23 cellular contexts compared by ENCODE assay signal in the genomic region with DNA sequence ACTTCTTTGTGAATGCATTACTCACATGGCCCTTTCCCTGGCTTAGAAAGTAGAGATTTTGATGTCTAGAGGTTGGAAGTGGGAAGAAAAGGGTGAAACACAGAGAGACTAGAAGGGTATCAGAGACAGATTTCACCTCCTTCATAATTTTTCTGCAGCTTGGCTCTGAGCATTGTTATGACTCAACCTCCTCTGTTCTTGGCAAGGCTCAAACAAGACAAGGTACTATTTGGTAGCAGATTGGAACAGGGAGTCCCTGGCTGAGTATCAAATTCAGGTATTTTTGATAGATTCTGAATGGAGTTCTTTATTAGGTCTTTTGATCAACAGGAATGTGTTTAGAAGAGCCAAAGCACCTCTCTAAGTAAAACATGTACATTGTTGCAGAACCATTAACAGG.
"Had no signal": no experiment of that assay in that cellular context is flagged by ENCODE, and none has a peak within 500 bp of the region (broad histone marks: within the 10 kb centered on the region; RNA-seq: fewer than 3 reads in every experiment).

No MANE protein-coding gene starts in this region.

- H3K27ac Mint-ChIP-seq: naive thymus-derived CD8-positive, alpha-beta T cell; progenitor cell of endocrine pancreas had no signal

- H3K4me3 ChIP-seq: colonic mucosa, heart left ventricle, mucosa of descending colon, ovary, right lobe of liver, spleen, stomach, thoracic aorta had no signal

- ATAC-seq: heart left ventricle; mucosa of descending colon; naive thymus-derived CD8-positive, alpha-beta T cell; right lobe of liver had no signal

- H3K9me3 Mint-ChIP-seq: naive thymus-derived CD8-positive, alpha-beta T cell; neural crest cell had no signal

- H3K36me3 ChIP-seq: colonic mucosa, heart left ventricle, ovary, right lobe of liver, spleen, stomach, thoracic aorta had no signal

- H3K4me1 ChIP-seq: colonic mucosa, heart left ventricle, right lobe of liver, spleen had no signal

- DNase-seq: cerebellar nuclear complex; colonic mucosa; dermis blood vessel endothelial cell; erythroblast; foreskin melanocyte; heart left ventricle; hippocampal formation; mucosa of descending colon; naive thymus-derived CD8-positive, alpha-beta T cell; ovary; retina; right lobe of liver; spleen; stimulated activated CD4-positive, alpha-beta T cell treated with anti-CD3 and anti-CD28 coated beads, Interleukin-15, amount 100 ng/mL, for 24 hours; stimulated activated CD4-positive, alpha-beta T cell treated with anti-CD3 and anti-CD28 coated beads, Interleukin-1b, Interleukin-23, amount 100 ng/mL, for 48 hours; stimulated activated CD4-positive, alpha-beta T cell treated with anti-CD3 and anti-CD28 coated beads, Interleukin-4, amount 100 ng/mL, for 4 hours; stimulated activated naive CD4-positive, alpha-beta T cell; stomach; substantia nigra; trophoblast cell had no signal

- H3K27ac ChIP-seq: colonic mucosa, heart left ventricle, ovary, right lobe of liver, spleen, stomach, thoracic aorta had no signal

- H3K27me3 ChIP-seq: colonic mucosa, ovary had no signal

- H3K9me3 ChIP-seq: colonic mucosa, heart left ventricle, mucosa of descending colon, ovary, right lobe of liver, spleen, stomach, thoracic aorta had no signal

- H3K4me3 Mint-ChIP-seq: naive thymus-derived CD8-positive, alpha-beta T cell; neural crest cell had no signal

- H3K36me3 Mint-ChIP-seq: naive thymus-derived CD8-positive, alpha-beta T cell had no signal
